ENCODE assay signal across 9 cellular contexts in genomic region chr6:73394577-73395354, GRCh38. TPM values are rescaled to one million over a fixed set of nuclear protein-coding genes. Genes with fewer than 3 reads are reported as not detected.
A peak's percentile ranks its signal among the peaks of the same experiment; 100 is the strongest.
DNase-seq lines count a peak whose midpoint lies in the region; ATAC-seq and FAIRE-seq lines count a peak whose summit lies in the region.
"Had no signal": no experiment of that assay in that cellular context is flagged by ENCODE, and none has a peak within 500 bp of the region (broad histone marks: within the 10 kb centered on the region; RNA-seq: fewer than 3 reads in every experiment).

Gene DDX43, plus strand, starts transcription at chr6:73394828. Its CDS starts 78 bp downstream, at chr6:73394906.

- peaks cover 4% of the 10 kb centered on the region for H3K27me3 Mint-ChIP-seq in dendritic cell treated with granulocyte-macrophage colony-stimulating factor and Interleukin-4, amounts not matched to agents 40 ng/mL and 50 ng/mL, for 4 days
- H3K27me3 Mint-ChIP-seq in naive thymus-derived CD4-positive, alpha-beta T cell, result peaks cover 0 to 6% (median 0%) of the 10 kb centered on the region in 5 donors

- peak; percentile 79 for ATAC-seq in naive thymus-derived CD4-positive, alpha-beta T cell

- H3K9ac ChIP-seq in GM23248, result no peak within 1 kb of the TSS
- H3K9ac ChIP-seq: KMS-11 had no signal

- H3K27ac ChIP-seq in GM23248, result no peak within 1 kb of the TSS
- H3K27ac ChIP-seq in naive thymus-derived CD4-positive, alpha-beta T cell (ENCODE audit: low read depth, low read length), result peak within 1 kb of the TSS; percentile 68
- H3K27ac ChIP-seq: KMS-11 had no signal

- CTCF ChIA-PET in naive thymus-derived CD4-positive, alpha-beta T cell (lab: Charles Lee), result no interaction called here

- in situ Hi-C loops in GM23248 (cut with MboI), result no loop called here

- H3K9me3 Mint-ChIP-seq in dendritic cell treated with granulocyte-macrophage colony-stimulating factor and Interleukin-4, amounts not matched to agents 40 ng/mL and 50 ng/mL, for 4 days, result peaks cover 8% of the 10 kb centered on the region
- peaks cover 0 to 4% (median 0%) of the 10 kb centered on the region in 11 donors for H3K9me3 Mint-ChIP-seq in naive thymus-derived CD4-positive, alpha-beta T cell

- H3K36me3 ChIP-seq in GM23248 (ENCODE audit: low read depth), result no peaks in the 10 kb centered on the region
- no peaks in the 10 kb centered on the region for H3K36me3 ChIP-seq in naive thymus-derived CD4-positive, alpha-beta T cell (ENCODE audit: control insufficient read depth in 2 of 3, insufficient read depth in 3 of 3, low read length in 3 of 3)

- H2AFZ ChIP-seq in GM23248, result peak within 1 kb of the TSS; percentile 84

- no peaks in the 10 kb centered on the region for H4K20me1 ChIP-seq in GM23248 (ENCODE audit: insufficient read depth)

- no peaks in the 10 kb centered on the region for H3K9me2 ChIP-seq in GM23248 (ENCODE audit: insufficient read depth)

- intact Hi-C loops in dendritic cell treated with granulocyte-macrophage colony-stimulating factor and Interleukin-4, amounts not matched to agents 40 ng/mL and 50 ng/mL, for 4 days (cut with micrococcal nuclease), result no loop called here
- intact Hi-C loops in naive thymus-derived CD4-positive, alpha-beta T cell (cut with micrococcal nuclease), result no loop called here

- peaks cover 4% of the 10 kb centered on the region for H3K4me1 Mint-ChIP-seq in dendritic cell treated with granulocyte-macrophage colony-stimulating factor and Interleukin-4, amounts not matched to agents 40 ng/mL and 50 ng/mL, for 4 days (ENCODE audit: low read depth)
- H3K4me1 Mint-ChIP-seq in naive thymus-derived CD4-positive, alpha-beta T cell, result peaks cover 0 to 23% (median 0%) of the 10 kb centered on the region in 7 donors

- peak within 1 kb of the TSS; percentile 57 for H3K4me3 ChIP-seq in GM23248
- H3K4me3 ChIP-seq in naive thymus-derived CD4-positive, alpha-beta T cell (ENCODE audit: low read length), result peak within 1 kb of the TSS; percentile 43

- H3K36me3 Mint-ChIP-seq in dendritic cell treated with granulocyte-macrophage colony-stimulating factor and Interleukin-4, amounts not matched to agents 40 ng/mL and 50 ng/mL, for 4 days (ENCODE audit: low read depth), result peaks cover 6% of the 10 kb centered on the region
- peaks cover 0 to 13% (median 0%) of the 10 kb centered on the region in 5 donors for H3K36me3 Mint-ChIP-seq in naive thymus-derived CD4-positive, alpha-beta T cell

- no peaks in the 10 kb centered on the region for H3K27me3 ChIP-seq in GM23248 (replicated peaks; ENCODE audit: insufficient read depth)
- no peaks in the 10 kb centered on the region for H3K27me3 ChIP-seq in naive thymus-derived CD4-positive, alpha-beta T cell (ENCODE audit: control insufficient read depth in 2 of 2, insufficient read depth in 2 of 2, low read length in 2 of 2)

- H3K4me1 ChIP-seq in GM23248 (ENCODE audit: insufficient read depth), result no peaks in the 10 kb centered on the region
- peaks cover 0 to 7% of the 10 kb centered on the region in 2 donors for H3K4me1 ChIP-seq in naive thymus-derived CD4-positive, alpha-beta T cell (ENCODE audit: control insufficient read depth in 2 of 2, insufficient read depth in 2 of 2, low read length in 2 of 2)

- POLR2A ChIA-PET in naive thymus-derived CD4-positive, alpha-beta T cell (lab: Charles Lee), result no interaction called here

- H3K4me3 Mint-ChIP-seq in dendritic cell treated with granulocyte-macrophage colony-stimulating factor and Interleukin-4, amounts not matched to agents 40 ng/mL and 50 ng/mL, for 4 days, result peak within 1 kb of the TSS; percentile 81
- peak within 1 kb of the TSS; percentile 32 to 86 (median 78) for H3K4me3 Mint-ChIP-seq in naive thymus-derived CD4-positive, alpha-beta T cell

- no peaks in the 10 kb centered on the region for H3F3A ChIP-seq in GM23248 (ENCODE audit: insufficient read depth)

- no peaks in the 10 kb centered on the region for H3K79me2 ChIP-seq in GM23248 (ENCODE audit: insufficient read depth)

- FAIRE-seq in urothelium cell line (lab: Jason Lieb, UNC), result no peak

- WGBS in GM23248 (ENCODE audit: low coverage in 1 of 2, low lambda C conversion rate in 2 of 2, missing lambda C conversion rate in 2 of 2), 2 experiments, result 44 to 61% methylated on average over 39 to 49 of the region's 54 CpGs

- peak within 1 kb of the TSS; percentile 26 for H3K4me2 ChIP-seq in GM23248 (ENCODE audit: unreplicated experiment)
- H3K4me2 ChIP-seq: KMS-11 had no signal

- no peaks in the 10 kb centered on the region for H3K9me3 ChIP-seq in GM23248 (ENCODE audit: low read depth)
- H3K9me3 ChIP-seq in naive thymus-derived CD4-positive, alpha-beta T cell (ENCODE audit: control insufficient read depth in 2 of 3, low read length in 3 of 3), result no peaks in the 10 kb centered on the region

- DNase-seq in GM23248 (peak; percentile 58), SHP77 (lab: John Stamatoyannopoulos, UW) (peak; percentile 68 to 71), urothelium cell line (ENCODE audit: low spot score) (peak; percentile 90), GOT3 (lab: John Stamatoyannopoulos, UW) (no peak), NCI-H2029 (lab: John Stamatoyannopoulos, UW) (no peak), DMS153 treated with DMSO at 0.1 percent for 48 hours (lab: John Stamatoyannopoulos, UW; ENCODE audit: unreplicated experiment) (no peak)
- DNase-seq in naive thymus-derived CD4-positive, alpha-beta T cell, result peak in 8 of 9 donors; percentile 13 to 60 (median 34)

- peak within 1 kb of the TSS; percentile 89 for H3K27ac Mint-ChIP-seq in dendritic cell treated with granulocyte-macrophage colony-stimulating factor and Interleukin-4, amounts not matched to agents 40 ng/mL and 50 ng/mL, for 4 days
- H3K27ac Mint-ChIP-seq in naive thymus-derived CD4-positive, alpha-beta T cell, result peak within 1 kb of the TSS in 7 of 9 donors; percentile 62 to 95 (median 84)

RNA-seq across cellular contexts. Expression of gene DDX43, which starts in this region (rescaled TPM):
- total RNA-seq in GM23248 (2014; rRNA removed; shearing (Covaris generic)), result 0.11 and 0.13 TPM in 2 replicates
- 0.38 and 0.51 TPM in 2 replicates for polyA plus RNA-seq in GM23248 (2016; fragmentation: Nextera tagmentation; extraction: Ambion mirVana)
- 1 to 10 TPM in 1 of 5 experiments, under 1 TPM in 3, not detected in 1; 0.32 to 2.4 (median 0.59) TPM for total RNA-seq in naive thymus-derived CD4-positive, alpha-beta T cell
- polyA plus RNA-seq in naive thymus-derived CD4-positive, alpha-beta T cell, result under 1 TPM; 0.29 to 0.38 TPM

Comparison
In these comparisons a context has a peak if more than half of its experiments do, and no peak if none do; other contexts are left out.
1. Peak in DNase-seq, H3K4me3 ChIP-seq and H3K4me2 ChIP-seq in GM23248; RNA of the gene not detected or under 1 TPM.
2. DNase-seq: peak in SHP77 (2 of 2), naive thymus-derived CD4-positive, alpha-beta T cell (8 of 9) and urothelium cell line (single experiment); none in GOT3 (single experiment), NCI-H2029 (single experiment) and DMS153 treated with DMSO at 0.1 percent for 48 hours (single experiment).